Comparison of ENCODE assay signal across 17 cellular contexts in genomic region chr9:133221994-133222393, GRCh38. TPM values are rescaled to one million over a fixed set of nuclear protein-coding genes. Genes with fewer than 3 reads are reported as not detected.
"Had no signal": no experiment of that assay in that cellular context is flagged by ENCODE, and none has a peak within 500 bp of the region (broad histone marks: within the 10 kb centered on the region; RNA-seq: fewer than 3 reads in every experiment).

No MANE protein-coding gene starts in this region.

RNA-seq across cellular contexts. Expression of gene OBP2B, which starts 12.9 kb away (rescaled TPM):
- total RNA-seq: activated CD4-positive, alpha-beta memory T cell treated with anti-CD3 and anti-CD28 coated beads, Interleukin-2, amount 10 ng/mL, durations not matched to agents 7 days and 5 days; activated CD4-positive, alpha-beta T cell treated with anti-CD3 and anti-CD28 coated beads, Interleukin-2, amount 10 ng/mL, durations not matched to agents 7 days and 5 days; activated naive CD4-positive, alpha-beta T cell treated with anti-CD3 and anti-CD28 coated beads for 36 hours; activated naive CD8-positive, alpha-beta T cell treated with anti-CD3 and anti-CD28 coated beads for 36 hours; activated T-helper 1 cell treated with anti-CD3 and anti-CD28 coated beads, Interleukin-12 subunit alpha, Interleukin-12 subunit beta, Interleukin-2, Interleukin-4 antibody, amounts not matched to agents 30 ng/mL and 10 ng/mL and 1 ng/mL, durations not matched to agents 14 hours and 24 hours and 36 hours; activated T-helper 2 cell treated with anti-CD3 and anti-CD28 coated beads, Interferon-gamma antibody, Interleukin-2, Interleukin-4, amounts not matched to agents 10 μg/mL and 5 μg/mL and 100 μg/mL, durations not matched to agents 14 hours and 24 hours and 36 hours; aorta; body of pancreas; dorsolateral prefrontal cortex; esophagus muscularis mucosa; foreskin keratinocyte; gastrocnemius medialis; T-cell; T-helper 2 cell treated with Interferon-gamma antibody and Interleukin-4, amounts not matched to agents 100 ng/mL and 5 ng/mL, for 36 hours; WTC11 had no signal
- polyA plus RNA-seq: adrenal gland, aorta, foreskin keratinocyte, SK-N-SH had no signal

RNA-seq across cellular contexts. Expression of gene ABO, which starts 53.0 kb away (rescaled TPM):
- total RNA-seq: activated naive CD4-positive, alpha-beta T cell treated with anti-CD3 and anti-CD28 coated beads for 36 hours; activated naive CD8-positive, alpha-beta T cell treated with anti-CD3 and anti-CD28 coated beads for 36 hours; foreskin keratinocyte had no signal
- polyA plus RNA-seq: foreskin keratinocyte, SK-N-SH had no signal
